1 cellular context compared by ENCODE assay signal in the genomic region with DNA sequence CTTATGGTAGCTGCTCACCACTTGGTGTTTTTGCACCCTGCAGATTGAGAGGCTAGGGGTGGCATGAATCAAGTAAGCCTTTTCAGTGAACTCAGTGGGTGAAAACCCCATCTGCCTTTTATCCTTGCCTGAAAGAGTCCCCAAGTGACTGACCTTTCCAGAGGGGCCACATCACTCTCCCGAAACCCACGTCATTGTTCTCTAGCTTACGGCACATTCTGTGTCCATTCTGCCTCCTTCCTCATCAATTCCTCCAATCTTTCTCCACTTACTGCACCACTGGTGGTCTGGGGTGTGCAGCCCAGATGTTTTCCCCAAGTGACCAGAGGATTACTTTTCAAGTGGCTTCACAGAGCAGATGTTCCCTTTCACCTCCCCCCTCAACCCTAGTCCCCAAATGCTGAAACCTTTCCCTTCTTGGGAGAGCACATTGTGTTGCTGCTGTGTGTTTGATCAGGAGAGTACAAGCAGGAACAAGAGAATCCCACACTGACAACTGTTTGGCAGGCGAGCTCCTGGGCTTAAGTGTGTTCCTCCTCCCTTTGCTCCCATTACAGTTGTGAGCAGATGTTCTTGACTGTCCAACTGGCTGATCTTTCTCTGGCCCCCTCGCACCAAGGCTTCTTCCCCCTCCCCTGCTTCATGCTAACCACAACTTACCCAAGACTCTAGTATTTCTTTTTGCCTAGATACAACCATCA.
TF ChIP-seq lines count a peak whose summit lies in the region.

No MANE protein-coding gene starts in this region.

TF ChIP-seq in H1, 55 proteins besides CTCF, POLR2A, EP300 and RAD21 (continued from another document):
- TF ChIP-seq RBBP5 (IDR thresholded peaks at IDR 0.05; ENCODE audit: borderline replicate concordance, low read depth, low read length) (no peak), YY1 (IDR thresholded peaks at IDR 0.05; ENCODE audit: low read depth, low read length) (no peak), MAX (IDR thresholded peaks at IDR 0.05) (no peak), CTBP2 (IDR thresholded peaks at IDR 0.05; ENCODE audit: borderline replicate concordance, insufficient read depth, insufficient read length, low read length) (no peak), EZH2 (IDR thresholded peaks at IDR 0.05; ENCODE audit: low read depth, low read length, severe bottlenecking) (no peak), HDAC2 (IDR thresholded peaks at IDR 0.05; ENCODE audit: borderline replicate concordance in 1 of 2, low read depth in 2 of 2, low read length in 2 of 2) (no peak), RNF2 (IDR thresholded peaks at IDR 0.05; ENCODE audit: borderline replicate concordance, low read depth, low read length, missing control alignments, poor library complexity, severe bottlenecking) (no peak), FOSL1 (IDR thresholded peaks at IDR 0.05; ENCODE audit: insufficient read depth, low read depth, low read length) (no peak), CBX5 (IDR thresholded peaks at IDR 0.05; ENCODE audit: low read depth, low read length) (no peak), POLR2AphosphoS5 (IDR thresholded peaks at IDR 0.05; ENCODE audit: low read depth, low read length) (no peak), CHD7 (IDR thresholded peaks at IDR 0.05; ENCODE audit: insufficient replicate concordance, low read length) (no peak), KDM1A (IDR thresholded peaks at IDR 0.05; ENCODE audit: borderline replicate concordance, low read length) (no peak)
- TF ChIP-seq, protein P1, sequence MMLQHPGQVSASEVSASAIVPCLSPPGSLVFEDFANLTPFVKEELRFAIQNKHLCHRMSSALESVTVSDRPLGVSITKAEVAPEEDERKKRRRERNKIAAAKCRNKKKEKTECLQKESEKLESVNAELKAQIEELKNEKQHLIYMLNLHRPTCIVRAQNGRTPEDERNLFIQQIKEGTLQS (IDR thresholded peaks at IDR 0.05; ENCODE audit: insufficient read depth, low read depth, low read length), result no peak
